Comparison of ENCODE assay signal across 16 cellular contexts in genomic region chr9:130351343-130351742, GRCh38.
DNase-seq lines count a peak whose midpoint lies in the region; ATAC-seq, FAIRE-seq and TF ChIP-seq lines count a peak whose summit lies in the region.
"Had no signal": no experiment of that assay in that cellular context is flagged by ENCODE, and none has a peak within 500 bp of the region (broad histone marks: within the 10 kb centered on the region; RNA-seq: fewer than 3 reads in every experiment).

No MANE protein-coding gene starts in this region.

- peaks cover 23% of the 10 kb centered on the region for H3K4me1 Mint-ChIP-seq in stimulated activated memory B cell treated with anti-CD40 and anti-IgM and Interleukin-4, amounts not matched to agents 10 μg/mL and 1 μg/mL and 100 μg/mL, for 72 hours
- peaks cover 8% of the 10 kb centered on the region for H3K4me1 Mint-ChIP-seq in endothelial cell (ENCODE audit: unreplicated experiment)
- H3K4me1 Mint-ChIP-seq: CD8-positive, alpha-beta memory T cell; H9 had no signal

- CTCF ChIA-PET in PC-9 (lab: Charles Lee) = no interaction called here
- CTCF ChIA-PET in K562 (lab: Yijun Ruan, JAX; ENCODE audit: low intra/inter-chr PET ratio) = no interaction called here

- H3K4me1 ChIP-seq in PC-9 (replicated peaks; ENCODE audit: insufficient read depth) (peaks cover 17% of the 10 kb centered on the region), K562 (replicated peaks in 1 of 2; ENCODE audit: control insufficient read depth in 2 of 2, insufficient read depth in 2 of 2, low read length in 2 of 2) (peaks cover 0 to 19% of the 10 kb centered on the region in 2 experiments; a peak in 2 of 5 replicates), esophagus squamous epithelium (peaks cover 0 to 26% (median 7%) of the 10 kb centered on the region in 3 donors)
- H3K4me1 ChIP-seq: A549, Caco-2 had no signal

- no peaks in the 10 kb centered on the region for H3K27me3 Mint-ChIP-seq in stimulated activated memory B cell treated with anti-CD40 and anti-IgM and Interleukin-4, amounts not matched to agents 10 μg/mL and 1 μg/mL and 100 μg/mL, for 72 hours
- peaks cover 16% of the 10 kb centered on the region for H3K27me3 Mint-ChIP-seq in endothelial cell (ENCODE audit: unreplicated experiment)

- intact Hi-C loops in PC-9 (cut with micrococcal nuclease; ENCODE audit: unreplicated experiment) = no loop called here
- intact Hi-C loops in K562 (cut with micrococcal nuclease) = no loop called here
- intact Hi-C loops in esophagus squamous epithelium (cut with DNase I) = no loop called here
- intact Hi-C loops in posterior vena cava (cut with DNase I) = no loop called here

- H3K9me2 ChIP-seq in PC-9 (ENCODE audit: insufficient read depth) = no peaks in the 10 kb centered on the region

- peak overlapping the region; percentile 80 for H3K27ac Mint-ChIP-seq in stimulated activated memory B cell treated with anti-CD40 and anti-IgM and Interleukin-4, amounts not matched to agents 10 μg/mL and 1 μg/mL and 100 μg/mL, for 72 hours
- no peak overlapping the region for H3K27ac Mint-ChIP-seq in endothelial cell (ENCODE audit: unreplicated experiment)
- H3K27ac Mint-ChIP-seq: GM23338 had no signal

- TF ChIP-seq RAD21 in K562 (CRISPR knock-in tag; conservative IDR thresholded peaks at IDR 0.05 in 1 of 2, IDR thresholded peaks at IDR 0.05 in 1 of 2) = no peak

- H3F3A ChIP-seq in PC-9 (ENCODE audit: insufficient read depth, low read depth) = peaks cover 16% of the 10 kb centered on the region

- H3K79me2 ChIP-seq in PC-9 (ENCODE audit: low read depth) (no peaks in the 10 kb centered on the region), K562 (ENCODE audit: control insufficient read depth, insufficient read depth, low read length) (no peaks in the 10 kb centered on the region)

- no peak overlapping the region for H2AFZ ChIP-seq in PC-9
- no peak overlapping the region for H2AFZ ChIP-seq in K562 (ENCODE audit: low read depth, low read length)
- H2AFZ ChIP-seq: GM23338 had no signal

- H3K9me3 ChIP-seq in PC-9 (ENCODE audit: insufficient read depth, low read depth) (no peaks in the 10 kb centered on the region), K562 (replicated peaks; ENCODE audit: control insufficient read depth, insufficient read depth, low read depth, low read length) (no peaks in the 10 kb centered on the region), esophagus squamous epithelium (no peaks in the 10 kb centered on the region)
- H3K9me3 ChIP-seq: A549, Caco-2 had no signal

- H3K4me3 Mint-ChIP-seq in stimulated activated memory B cell treated with anti-CD40 and anti-IgM and Interleukin-4, amounts not matched to agents 10 μg/mL and 1 μg/mL and 100 μg/mL, for 72 hours = no peak overlapping the region
- no peak overlapping the region for H3K4me3 Mint-ChIP-seq in endothelial cell (ENCODE audit: unreplicated experiment)
- H3K4me3 Mint-ChIP-seq: CD8-positive, alpha-beta memory T cell; GM23338; H9 had no signal

- ATAC-seq in K562 (no peak), HG02678 (IDR thresholded peaks at IDR 0.05; ENCODE audit: unreplicated experiment) (no peak), omental fat pad (ENCODE audit: low FRiP score) (no peak)
- no peak for ATAC-seq in stimulated activated memory B cell treated with anti-CD40 and anti-IgM and Interleukin-4, amounts not matched to agents 10 μg/mL and 1 μg/mL and 100 μg/mL, for 72 hours
- ATAC-seq: A549, GM23338 had no signal

- peak overlapping the region; percentile 97 for H3K27ac ChIP-seq in PC-9
- H3K27ac ChIP-seq in K562 (ENCODE audit: extremely low read depth, low read depth, low read length) = no peak overlapping the region
- peak overlapping the region; percentile 34 to 86 (median 66) for H3K27ac ChIP-seq in esophagus squamous epithelium
- H3K27ac ChIP-seq: A549 had no signal

- H3K9me1 ChIP-seq in K562 (ENCODE audit: control insufficient read depth, insufficient read depth, low read length) = no peaks in the 10 kb centered on the region

- DNase-seq in PC-9 (no peak), K562 (ENCODE audit: extremely low read depth in 1 of 4, low spot score in 3 of 4) (no peak), esophagus squamous epithelium (lab: John Stamatoyannopoulos, UW) (no peak), omental fat pad (ENCODE audit: low spot score) (no peak), endothelial cell (ENCODE audit: low spot score) (no peak), posterior vena cava (ENCODE audit: low spot score) (no peak)
- DNase-seq: Caco-2; CD8-positive, alpha-beta memory T cell; DND-41; GDM1; H9 had no signal

- POLR2A ChIA-PET in PC-9 (lab: Charles Lee; ENCODE audit: unreplicated experiment) = no interaction called here
- POLR2A ChIA-PET in K562 (lab: Yijun Ruan, JAX) = interaction anchor here (0.6 kb wide), 1 partner anchor 14 kb away, joined by 3 read pairs; no protein-coding TSS in a partner anchor

- no peak for FAIRE-seq in K562 (lab: Jason Lieb, UNC)
- FAIRE-seq: A549, GM12892 had no signal

- WGBS in K562 (ENCODE audit: insufficient coverage, low coverage, missing lambda C conversion rate) = 5% methylated on average over 14 of the region's 14 CpGs
- WGBS in esophagus squamous epithelium, 2 donors = 80 to 93% methylated on average over 1 to 5 of the region's 14 CpGs

- no peaks in the 10 kb centered on the region for H3K9me3 Mint-ChIP-seq in stimulated activated memory B cell treated with anti-CD40 and anti-IgM and Interleukin-4, amounts not matched to agents 10 μg/mL and 1 μg/mL and 100 μg/mL, for 72 hours
- H3K9me3 Mint-ChIP-seq in endothelial cell (ENCODE audit: unreplicated experiment) = no peaks in the 10 kb centered on the region
- H3K9me3 Mint-ChIP-seq: GM23338, H9 had no signal

- TF ChIP-seq EP300 in K562 (IDR thresholded peaks at IDR 0.05; ENCODE audit: low read length) = no peak

- H3K27me3 ChIP-seq in PC-9 (ENCODE audit: insufficient read depth, low read depth) = no peaks in the 10 kb centered on the region
- peaks cover 6 to 50% of the 10 kb centered on the region in 2 experiments; a peak in 3 of 5 replicates for H3K27me3 ChIP-seq in K562 (ENCODE audit: control insufficient read depth in 2 of 2, insufficient read depth in 2 of 2, low read length in 2 of 2)
- H3K27me3 ChIP-seq in esophagus squamous epithelium = no peaks in the 10 kb centered on the region

- BruUV-seq in PC-9 (replicated peaks; lab: Mats Ljungman, UMichigan) (no TSS peak), K562 (replicated peaks; lab: Mats Ljungman, UMichigan) (no TSS peak)

- H3K36me3 Mint-ChIP-seq in stimulated activated memory B cell treated with anti-CD40 and anti-IgM and Interleukin-4, amounts not matched to agents 10 μg/mL and 1 μg/mL and 100 μg/mL, for 72 hours = no peaks in the 10 kb centered on the region
- peaks cover 2% of the 10 kb centered on the region for H3K36me3 Mint-ChIP-seq in endothelial cell (ENCODE audit: low read depth, unreplicated experiment)
- H3K36me3 Mint-ChIP-seq: CD8-positive, alpha-beta memory T cell had no signal

- no peak overlapping the region for H3K4me3 ChIP-seq in PC-9
- no peak overlapping the region for H3K4me3 ChIP-seq in K562
- no peak overlapping the region for H3K4me3 ChIP-seq in esophagus squamous epithelium
- H3K4me3 ChIP-seq: A549, GM23338 had no signal

- H3K36me3 ChIP-seq in PC-9 (ENCODE audit: low read depth) (no peaks in the 10 kb centered on the region), K562 (ENCODE audit: control insufficient read depth, insufficient read depth, low read length) (no peaks in the 10 kb centered on the region), esophagus squamous epithelium (no peaks in the 10 kb centered on the region)

- TF ChIP-seq CTCF in PC-9 (conservative IDR thresholded peaks at IDR 0.05) (no peak), K562 (IDR thresholded peaks at IDR 0.05 in 2 of 3, conservative IDR thresholded peaks at IDR 0.05 in 1 of 3; ENCODE audit: insufficient read depth in 2 of 3, low read depth in 1 of 3, low read length in 3 of 3) (no peak), esophagus squamous epithelium (IDR thresholded peaks at IDR 0.05) (no peak), omental fat pad (IDR thresholded peaks at IDR 0.05) (no peak), endothelial cell (IDR thresholded peaks at IDR 0.05; ENCODE audit: unreplicated experiment) (no peak)

- no peak for TF ChIP-seq POLR2A in K562 (conservative IDR thresholded peaks at IDR 0.05)
- TF ChIP-seq POLR2A in esophagus squamous epithelium (IDR thresholded peaks at IDR 0.05) = no peak

- in situ Hi-C loops in K562 (cut with MboI) = no loop called here

- H3K4me2 ChIP-seq in PC-9 (no peak overlapping the region), K562 (ENCODE audit: insufficient read depth, low read length) (no peak overlapping the region)
- H3K4me2 ChIP-seq: A549, GM23338 had no signal

- H3K9ac ChIP-seq in K562 (ENCODE audit: insufficient read depth in 1 of 2, low read depth in 2 of 2, low read length in 2 of 2) = no peak overlapping the region

- no peaks in the 10 kb centered on the region for H4K20me1 ChIP-seq in PC-9 (ENCODE audit: insufficient read depth)
- H4K20me1 ChIP-seq in K562 (replicated peaks; ENCODE audit: control insufficient read depth, insufficient read depth, low read length) = peaks cover 9% of the 10 kb centered on the region; the same call in 1 of the 2 replicates

TF ChIP-seq in K562, 482 proteins besides CTCF, POLR2A, EP300 and RAD21 (continues in another document):
- TF ChIP-seq USF1 (CRISPR knock-in tag; IDR thresholded peaks at IDR 0.05) = peak; percentile 46; the same call in 1 of the 2 replicates
- peak; percentile 25 for TF ChIP-seq USF2 (CRISPR knock-in tag; IDR thresholded peaks at IDR 0.05)
